In genomic region chr10:19531324-19531723, GRCh38 we compare ENCODE assay signal across 19 cellular contexts.
A peak's percentile ranks its signal among the peaks of the same experiment; 100 is the strongest.
DNase-seq lines count a peak whose midpoint lies in the region; TF ChIP-seq lines count a peak whose summit lies in the region.
"Had no signal": no experiment of that assay in that cellular context is flagged by ENCODE, and none has a peak within 500 bp of the region (broad histone marks: within the 10 kb centered on the region; RNA-seq: fewer than 3 reads in every experiment).

No MANE protein-coding gene starts in this region.

- H3K9me2 ChIP-seq in SK-N-SH, result no peaks in the 10 kb centered on the region
- no peaks in the 10 kb centered on the region for H3K9me2 ChIP-seq in neural cell (ENCODE audit: insufficient read depth, low read length)

- peak overlapping the region; percentile 33 for H2AFZ ChIP-seq in mammary epithelial cell (ENCODE audit: low read depth, low read length)
- no peak overlapping the region for H2AFZ ChIP-seq in SK-N-SH (ENCODE audit: low read depth)
- no peak overlapping the region for H2AFZ ChIP-seq in neural cell (ENCODE audit: low read depth, low read length)

- 0 out of 4 replicates have a peak, but pooled peaks of 1 of the 2 experiments have one; percentile 23 for TF ChIP-seq EP300 in SK-N-SH (IDR thresholded peaks at IDR 0.05; ENCODE audit: borderline replicate concordance in 1 of 2, low read depth in 1 of 2, low read length in 1 of 2)
- peak; percentile 62 for TF ChIP-seq EP300 in neural cell (conservative IDR thresholded peaks at IDR 0.05; ENCODE audit: poor library complexity, severe bottlenecking)

- H3K79me2 ChIP-seq in mammary epithelial cell (ENCODE audit: insufficient read depth, low read length), result no peaks in the 10 kb centered on the region
- H3K79me2 ChIP-seq in SK-N-SH (ENCODE audit: insufficient read depth), result no peaks in the 10 kb centered on the region
- no peaks in the 10 kb centered on the region for H3K79me2 ChIP-seq in neural cell (replicated peaks; ENCODE audit: insufficient read depth, low read length)

- POLR2A ChIA-PET in SK-N-SH (lab: Yijun Ruan, JAX), result no interaction called here

- CTCF ChIA-PET in mammary epithelial cell (lab: Charles Lee; ENCODE audit: low non-redundant PET) (no interaction called here), SK-N-SH (lab: Yijun Ruan, JAX) (no interaction called here)

- H3F3A ChIP-seq in SK-N-SH (replicated peaks; ENCODE audit: insufficient read depth) (no peaks in the 10 kb centered on the region), neural cell (ENCODE audit: insufficient read depth, low read length, poor library complexity, severe bottlenecking) (no peaks in the 10 kb centered on the region)

- H3K27ac ChIP-seq in mammary epithelial cell (ENCODE audit: insufficient read depth, low read depth, low read length), result no peak overlapping the region
- no peak overlapping the region for H3K27ac ChIP-seq in breast epithelium
- H3K27ac ChIP-seq in SK-N-SH (ENCODE audit: low read depth in 2 of 2, low read length in 1 of 2), result no peak overlapping the region
- peak overlapping the region; percentile 5 for H3K27ac ChIP-seq in neural cell (ENCODE audit: low read length)

- TF ChIP-seq CTCF in mammary epithelial cell (conservative IDR thresholded peaks at IDR 0.05 in 1 of 2, IDR thresholded peaks at IDR 0.05 in 1 of 2; ENCODE audit: extremely low read depth in 1 of 2, insufficient read depth in 1 of 2, low read depth in 1 of 2, low read length in 2 of 2) (no peak), breast epithelium (IDR thresholded peaks at IDR 0.05) (no peak), SK-N-SH (IDR thresholded peaks at IDR 0.05) (no peak), neural cell (IDR thresholded peaks at IDR 0.05; ENCODE audit: poor library complexity, severe bottlenecking) (no peak)

- H3K4me3 ChIP-seq in mammary epithelial cell (replicated peaks in 1 of 3; ENCODE audit: insufficient read depth in 1 of 3, low read depth in 2 of 3, low read length in 3 of 3), result no peak overlapping the region
- H3K4me3 ChIP-seq in breast epithelium, result no peak overlapping the region
- no peak overlapping the region for H3K4me3 ChIP-seq in SK-N-SH (ENCODE audit: low read depth in 2 of 2, low read length in 1 of 2)
- no peak overlapping the region for H3K4me3 ChIP-seq in neural cell (ENCODE audit: low read length)
- H3K4me3 ChIP-seq: GM12878 had no signal

- dilution Hi-C loops in mammary epithelial cell (cut with HindIII; ENCODE audit: low sequenced_read_pairs), result no loop called here

- H3K9me3 ChIP-seq in mammary epithelial cell (replicated peaks; ENCODE audit: insufficient read depth, low read length) (no peaks in the 10 kb centered on the region), breast epithelium (no peaks in the 10 kb centered on the region), SK-N-SH (no peaks in the 10 kb centered on the region), neural cell (ENCODE audit: low read length) (no peaks in the 10 kb centered on the region)
- H3K9me3 ChIP-seq: BE2C had no signal

- H3K4me1 ChIP-seq in mammary epithelial cell (ENCODE audit: insufficient read depth, low read length) (peaks cover 3% of the 10 kb centered on the region), breast epithelium (no peaks in the 10 kb centered on the region), SK-N-SH (ENCODE audit: control insufficient read depth in 1 of 2, insufficient read depth in 2 of 2, low read depth in 1 of 2, low read length in 1 of 2) (no peaks in the 10 kb centered on the region; a peak in 1 of 4 replicates)
- H3K4me1 ChIP-seq: BE2C had no signal

- 0% methylated on average over 3 of the region's 3 CpGs for WGBS in mammary epithelial cell (ENCODE audit: low coverage, missing lambda C conversion rate)
- WGBS in SK-N-SH (ENCODE audit: low lambda C conversion rate), result 35% methylated on average over 3 of the region's 3 CpGs

- no peak for TF ChIP-seq POLR2A in breast epithelium (IDR thresholded peaks at IDR 0.05)

- no peak overlapping the region for H3K9ac ChIP-seq in mammary epithelial cell (ENCODE audit: insufficient read depth, low read length)
- no peak overlapping the region for H3K9ac ChIP-seq in SK-N-SH
- H3K9ac ChIP-seq in neural cell (ENCODE audit: low read length), result no peak overlapping the region

- TF ChIP-seq RAD21 in SK-N-SH (IDR thresholded peaks at IDR 0.05; ENCODE audit: low read length), result no peak
- TF ChIP-seq RAD21 in neural cell (conservative IDR thresholded peaks at IDR 0.05), result no peak

- DNase-seq in mammary epithelial cell (no peak), breast epithelium (ENCODE audit: low spot score in 2 of 2) (no peak), NCI-H526 (lab: John Stamatoyannopoulos, UW) (peak; percentile 2 to 4), SK-N-SH (no peak), NK-92 (lab: John Stamatoyannopoulos, UW; ENCODE audit: unreplicated experiment) (no peak)
- DNase-seq in stimulated activated CD4-positive, alpha-beta T cell treated with anti-CD3 and anti-CD28 coated beads, Interleukin-2, amount 100 ng/mL, for 24 hours, result no peak
- DNase-seq in effector CD8-positive, alpha-beta T cell (lab: John Stamatoyannopoulos, UW), result no peak
- DNase-seq: ACHN; BE2C; C1 segment of cervical spinal cord; CD4-positive, alpha-beta T cell; DMS 273 treated with DMSO at 0.1 percent for 48 hours; DMS53; DND-41; EL; GOT3; H7 had no signal

- H3K27me3 ChIP-seq in mammary epithelial cell (ENCODE audit: insufficient read depth, low read length), result no peaks in the 10 kb centered on the region
- no peaks in the 10 kb centered on the region for H3K27me3 ChIP-seq in breast epithelium
- H3K27me3 ChIP-seq in SK-N-SH (ENCODE audit: insufficient read depth), result no peaks in the 10 kb centered on the region
- no peaks in the 10 kb centered on the region for H3K27me3 ChIP-seq in neural cell (ENCODE audit: insufficient read depth, low read depth, low read length)
- H3K27me3 ChIP-seq: BE2C had no signal

- no TSS peak for BruUV-seq in mammary epithelial cell (replicated peaks; lab: Mats Ljungman, UMichigan)

- in situ Hi-C loops in mammary epithelial cell (cut with MboI; ENCODE audit: low sequenced_read_pairs in 2 of 2), result no loop called here

- H4K20me1 ChIP-seq in mammary epithelial cell (ENCODE audit: insufficient read depth, low read length), result no peaks in the 10 kb centered on the region
- H4K20me1 ChIP-seq in SK-N-SH (ENCODE audit: insufficient read depth), result no peaks in the 10 kb centered on the region
- no peaks in the 10 kb centered on the region for H4K20me1 ChIP-seq in neural cell (ENCODE audit: insufficient read depth)

- H3K36me3 ChIP-seq in mammary epithelial cell (ENCODE audit: insufficient read depth, low read length) (no peaks in the 10 kb centered on the region), breast epithelium (no peaks in the 10 kb centered on the region), SK-N-SH (replicated peaks in 1 of 2; ENCODE audit: control insufficient read depth in 1 of 2, insufficient read depth in 2 of 2, low read length in 1 of 2) (no peaks in the 10 kb centered on the region), neural cell (ENCODE audit: insufficient read depth, low read length) (no peaks in the 10 kb centered on the region)
- H3K36me3 ChIP-seq: BE2C had no signal

- H3K4me2 ChIP-seq in mammary epithelial cell (ENCODE audit: insufficient read depth, low read depth, low read length), result peak overlapping the region; percentile 16
- no peak overlapping the region for H3K4me2 ChIP-seq in SK-N-SH
- H3K4me2 ChIP-seq in neural cell (ENCODE audit: low read length), result no peak overlapping the region

- intact Hi-C loops in mammary epithelial cell (cut with micrococcal nuclease) (no loop called here), breast epithelium (cut with DNase I; ENCODE audit: low total_unique reads) (no loop called here)

TF ChIP-seq in SK-N-SH, 30 proteins besides CTCF, POLR2A, EP300 and RAD21:
- TF ChIP-seq RCOR1 (IDR thresholded peaks at IDR 0.05; ENCODE audit: low read length) (peak; percentile 59; the same call in 1 of the 2 replicates), GATA2 (CRISPR knock-in tag; IDR thresholded peaks at IDR 0.05) (peak; percentile 48; the same call in 1 of the 2 replicates), RFX5 (IDR thresholded peaks at IDR 0.05; ENCODE audit: low read length) (no peak)

TF ChIP-seq in neural cell, 6 proteins besides CTCF, POLR2A, EP300 and RAD21:
- no peak for TF ChIP-seq REST (IDR thresholded peaks at IDR 0.05; ENCODE audit: borderline replicate concordance)
- TF ChIP-seq MXI1 (conservative IDR thresholded peaks at IDR 0.05; ENCODE audit: poor library complexity, severe bottlenecking), result no peak
- TF ChIP-seq EZH2 (IDR thresholded peaks at IDR 0.05; ENCODE audit: borderline replicate concordance, insufficient read depth, low read length, poor library complexity, severe bottlenecking), result no peak
- no peak for TF ChIP-seq SMC3 (conservative IDR thresholded peaks at IDR 0.05; ENCODE audit: poor library complexity)
- TF ChIP-seq POLR2AphosphoS5 (IDR thresholded peaks at IDR 0.05), result no peak
- TF ChIP-seq TAF1 (IDR thresholded peaks at IDR 0.05; ENCODE audit: low read depth), result no peak

Comparison
In these comparisons a context has a peak if more than half of its experiments do, and no peak if none do; other contexts are left out.
1. DNase-seq: peak in NCI-H526 (2 of 2); none in mammary epithelial cell (single experiment), breast epithelium (0 of 2), SK-N-SH (single experiment), stimulated activated CD4-positive, alpha-beta T cell treated with anti-CD3 and anti-CD28 coated beads, Interleukin-2, amount 100 ng/mL, for 24 hours (0 of 2), NK-92 (single experiment) and effector CD8-positive, alpha-beta T cell (single experiment).